14 cellular contexts compared by ENCODE assay signal in the genomic region with DNA sequence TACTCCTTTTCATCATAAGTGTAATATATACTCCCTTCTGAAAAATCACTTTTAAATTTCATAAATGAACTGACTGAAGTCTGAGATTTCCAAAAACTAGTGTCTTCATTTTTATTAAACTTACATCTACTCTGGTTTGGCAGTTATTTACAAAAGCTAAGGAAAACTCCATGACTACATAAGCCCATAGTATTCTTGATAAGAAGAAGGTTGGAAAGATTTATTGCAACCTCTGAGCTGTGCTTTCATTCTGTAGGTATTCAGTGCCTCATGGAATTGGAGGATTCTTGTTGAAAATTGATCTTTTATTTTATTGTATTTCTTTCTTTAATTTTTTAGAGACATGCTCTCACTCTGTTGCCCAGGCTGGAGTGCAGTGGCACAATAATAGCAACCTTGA. TPM values are rescaled to one million over a fixed set of nuclear protein-coding genes. Genes with fewer than 3 reads are reported as not detected.
DNase-seq lines count a peak whose midpoint lies in the region; ATAC-seq and TF ChIP-seq lines count a peak whose summit lies in the region.
"Had no signal": no experiment of that assay in that cellular context is flagged by ENCODE, and none has a peak within 500 bp of the region (broad histone marks: within the 10 kb centered on the region; RNA-seq: fewer than 3 reads in every experiment).

No MANE protein-coding gene starts in this region.

- H3K4me1 Mint-ChIP-seq in CD14-positive monocyte, result peaks cover 54% of the 10 kb centered on the region
- peaks cover 29 to 58% (median 45%) of the 10 kb centered on the region in 4 donors for H3K4me1 Mint-ChIP-seq in CD4-positive, CD25-positive, alpha-beta regulatory T cell
- H3K4me1 Mint-ChIP-seq in mesothelial cell of epicardium, result peaks cover 7% of the 10 kb centered on the region

- H3K4me1 ChIP-seq in CD4-positive, CD25-positive, alpha-beta regulatory T cell (ENCODE audit: control insufficient read depth, insufficient read depth, low read length, poor library complexity, severe bottlenecking), result no peaks in the 10 kb centered on the region
- H3K4me1 ChIP-seq in stomach, result peaks cover 19 to 82% (median 57%) of the 10 kb centered on the region in 4 donors

- H3K4me3 ChIP-seq in CD4-positive, CD25-positive, alpha-beta regulatory T cell (ENCODE audit: low read depth, low read length), result no peak overlapping the region
- no peak overlapping the region for H3K4me3 ChIP-seq in stomach

- no peak overlapping the region for H3K4me3 Mint-ChIP-seq in CD14-positive monocyte
- H3K4me3 Mint-ChIP-seq in CD4-positive, CD25-positive, alpha-beta regulatory T cell, result no peak overlapping the region
- H3K4me3 Mint-ChIP-seq in mesothelial cell of epicardium, result no peak overlapping the region
- H3K4me3 Mint-ChIP-seq: CD4-positive, alpha-beta memory T cell; H9 had no signal

- no peak for TF ChIP-seq POLR2A in stomach (IDR thresholded peaks at IDR 0.05)

- peaks cover 6 to 21% of the 10 kb centered on the region in 2 donors for H3K36me3 Mint-ChIP-seq in CD14-positive monocyte
- H3K36me3 Mint-ChIP-seq in CD4-positive, CD25-positive, alpha-beta regulatory T cell, result peaks cover 15% of the 10 kb centered on the region
- peaks cover 10% of the 10 kb centered on the region for H3K36me3 Mint-ChIP-seq in mesothelial cell of epicardium

- no peak for TF ChIP-seq EP300 in stomach (IDR thresholded peaks at IDR 0.05)

- intact Hi-C loops in CD14-positive monocyte (cut with micrococcal nuclease), result no loop called here
- intact Hi-C loops in stomach (cut with DNase I; ENCODE audit: low total_unique reads), result no loop called here

- ATAC-seq in CD4-positive, CD25-positive, alpha-beta regulatory T cell (ENCODE audit: low read depth in 2 of 2), result no peak
- no peak for ATAC-seq in HG02840 (IDR thresholded peaks at IDR 0.05; ENCODE audit: low FRiP score, unreplicated experiment)
- ATAC-seq: HCT116 had no signal

- H3K27ac Mint-ChIP-seq in CD14-positive monocyte (peak overlapping the region in 4 of 7 donors; percentile 12 to 52 (median 26)), mesothelial cell of epicardium (peak overlapping the region; percentile 15)
- H3K27ac Mint-ChIP-seq in CD4-positive, CD25-positive, alpha-beta regulatory T cell, result peak overlapping the region in 1 of 3 donors; percentile 21

- no peak for DNase-seq in CD14-positive monocyte (ENCODE audit: low spot score)
- no peak for DNase-seq in CD4-positive, CD25-positive, alpha-beta regulatory T cell
- peak; percentile 59 for DNase-seq in amniotic epithelial cell (ENCODE audit: low read depth)
- DNase-seq in mesothelial cell of epicardium (ENCODE audit: low spot score in 2 of 2, unreplicated experiment in 2 of 2), result no peak
- DNase-seq in GOT3 (lab: John Stamatoyannopoulos, UW), result no peak
- DNase-seq in stomach, result no peak
- DNase-seq: Calu3; CD4-positive, alpha-beta memory T cell; COR-L47; GF-D8; H9 had no signal

- H3K9me3 Mint-ChIP-seq in CD14-positive monocyte, result peaks cover 0 to 2% (median 0%) of the 10 kb centered on the region in 7 donors
- no peaks in the 10 kb centered on the region for H3K9me3 Mint-ChIP-seq in CD4-positive, CD25-positive, alpha-beta regulatory T cell
- H3K9me3 Mint-ChIP-seq in mesothelial cell of epicardium, result peaks cover 5% of the 10 kb centered on the region
- H3K9me3 Mint-ChIP-seq: CD4-positive, alpha-beta memory T cell had no signal

- H3K27me3 Mint-ChIP-seq in CD14-positive monocyte (ENCODE audit: low read depth in 3 of 3), result no peaks in the 10 kb centered on the region
- H3K27me3 Mint-ChIP-seq in CD4-positive, CD25-positive, alpha-beta regulatory T cell, result no peaks in the 10 kb centered on the region
- no peaks in the 10 kb centered on the region for H3K27me3 Mint-ChIP-seq in mesothelial cell of epicardium (ENCODE audit: low read depth)
- H3K27me3 Mint-ChIP-seq: CD4-positive, alpha-beta memory T cell had no signal

- peak overlapping the region; percentile 19 for H3K27ac ChIP-seq in CD4-positive, CD25-positive, alpha-beta regulatory T cell (ENCODE audit: insufficient read depth, low read length, poor library complexity, severe bottlenecking)
- H3K27ac ChIP-seq in stomach, result peak overlapping the region in 1 of 5 donors; percentile 11
- H3K27ac ChIP-seq: C4-2B had no signal

- peaks cover 2% of the 10 kb centered on the region for H3K36me3 ChIP-seq in CD4-positive, CD25-positive, alpha-beta regulatory T cell (ENCODE audit: control insufficient read depth, insufficient read depth, low read length)
- H3K36me3 ChIP-seq in stomach, result no peaks in the 10 kb centered on the region

- TF ChIP-seq CTCF in CD14-positive monocyte (IDR thresholded peaks at IDR 0.05) (no peak), mesothelial cell of epicardium (IDR thresholded peaks at IDR 0.05; ENCODE audit: unreplicated experiment) (no peak), stomach (IDR thresholded peaks at IDR 0.05) (no peak)

- H3K27me3 ChIP-seq in CD4-positive, CD25-positive, alpha-beta regulatory T cell (ENCODE audit: control insufficient read depth, insufficient read depth, low read length), result no peaks in the 10 kb centered on the region
- no peaks in the 10 kb centered on the region for H3K27me3 ChIP-seq in stomach

- no peaks in the 10 kb centered on the region for H3K9me3 ChIP-seq in CD4-positive, CD25-positive, alpha-beta regulatory T cell (ENCODE audit: control insufficient read depth in 2 of 2, low read length in 2 of 2)
- no peaks in the 10 kb centered on the region for H3K9me3 ChIP-seq in stomach

RNA-seq across cellular contexts. Expression of gene GNAQ, which starts 41.7 kb away (rescaled TPM):
- polyA plus RNA-seq in CD14-positive monocyte, result 1 to 10 TPM; 8.3 to 9.6 TPM
- 79.4 TPM for total RNA-seq in CD4-positive, CD25-positive, alpha-beta regulatory T cell
- polyA plus RNA-seq in CD4-positive, CD25-positive, alpha-beta regulatory T cell, result 10 to 100 TPM in 3 of 4 donors, 1 to 10 TPM in 1; 8.5 to 20.5 (median 14.0) TPM
- total RNA-seq in mesothelial cell of epicardium, result 44.4 to 47.0 TPM (median 46.9 TPM) in 3 replicates
- total RNA-seq in stomach, result 10 to 100 TPM; 38.2 to 75.3 (median 52.2) TPM
- polyA plus RNA-seq in stomach, result 10 to 100 TPM; 13.1 to 26.0 (median 15.5) TPM
